20 cellular contexts compared by ENCODE assay signal in the genomic region with DNA sequence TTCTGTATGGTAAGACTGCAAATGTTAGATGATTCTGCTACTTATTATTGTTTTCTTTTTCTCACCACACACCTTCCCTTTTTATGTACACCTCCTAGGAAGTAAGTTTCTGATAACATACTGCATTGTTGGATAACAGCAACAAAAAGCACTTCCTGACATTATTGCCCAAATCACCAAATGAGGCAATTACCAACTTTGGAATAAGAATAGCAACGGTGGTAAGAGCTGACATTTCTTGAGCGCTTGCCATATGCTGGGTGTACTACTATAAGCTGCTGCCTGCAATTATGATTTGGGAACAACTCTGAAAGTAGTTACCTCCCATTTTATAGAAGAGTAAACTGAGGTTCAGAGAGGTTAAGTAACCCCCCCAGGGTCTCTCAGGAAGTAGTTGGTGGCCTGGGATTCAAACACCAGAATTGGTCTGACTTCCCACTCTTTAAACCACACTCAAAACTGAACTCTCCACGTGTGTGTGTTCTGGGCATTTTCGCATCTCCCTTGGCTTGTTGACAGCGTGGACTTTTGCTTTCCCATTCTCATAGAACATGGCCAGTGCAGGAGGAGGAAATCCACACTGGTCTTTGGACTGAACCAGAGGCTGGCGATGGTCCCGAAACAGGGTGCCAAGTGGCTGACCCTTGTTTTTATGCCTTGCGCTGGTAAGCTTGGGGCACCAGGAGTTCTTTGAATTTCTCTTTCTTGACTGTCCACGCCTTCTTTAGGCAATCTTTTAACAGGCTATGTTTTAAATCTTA.
A peak's percentile ranks its signal among the peaks of the same experiment; 100 is the strongest.
DNase-seq lines count a peak whose midpoint lies in the region; ATAC-seq and TF ChIP-seq lines count a peak whose summit lies in the region.
"Had no signal": no experiment of that assay in that cellular context is flagged by ENCODE, and none has a peak within 500 bp of the region (broad histone marks: within the 10 kb centered on the region; RNA-seq: fewer than 3 reads in every experiment).

No MANE protein-coding gene starts in this region.

- no peaks in the 10 kb centered on the region for H3K9me3 ChIP-seq in breast epithelium
- H3K9me3 ChIP-seq in mammary epithelial cell (replicated peaks; ENCODE audit: insufficient read depth, low read length): no peaks in the 10 kb centered on the region
- H3K9me3 ChIP-seq in upper lobe of right lung: no peaks in the 10 kb centered on the region
- H3K9me3 ChIP-seq: colonic mucosa, SJCRH30 had no signal

- CTCF ChIA-PET in mammary epithelial cell (lab: Charles Lee; ENCODE audit: low non-redundant PET): no interaction called here

- TF ChIP-seq CTCF in breast epithelium (IDR thresholded peaks at IDR 0.05): no peak
- no peak for TF ChIP-seq CTCF in mammary epithelial cell (conservative IDR thresholded peaks at IDR 0.05 in 1 of 2, IDR thresholded peaks at IDR 0.05 in 1 of 2; ENCODE audit: extremely low read depth in 1 of 2, insufficient read depth in 1 of 2, low read depth in 1 of 2, low read length in 2 of 2)
- TF ChIP-seq CTCF in progenitor cell of endocrine pancreas (IDR thresholded peaks at IDR 0.05; ENCODE audit: unreplicated experiment): no peak
- no peak for TF ChIP-seq CTCF in upper lobe of right lung (IDR thresholded peaks at IDR 0.05)

- H3K27ac Mint-ChIP-seq in progenitor cell of endocrine pancreas: peak overlapping the region; percentile 86
- H3K27ac Mint-ChIP-seq: activated CD4-positive, alpha-beta T cell treated with anti-CD3 and anti-CD28 coated beads, Interleukin-2, amount 10 ng/mL, durations not matched to agents 24 days and 14 days; activated T-cell treated with anti-CD3 and anti-CD28 coated beads, Interleukin-2, amount 50 U/mL, for 24 hours; CD4-positive, alpha-beta T cell had no signal

- DNase-seq in breast epithelium (ENCODE audit: low spot score in 2 of 2) (no peak), mammary epithelial cell (no peak), left ventricle myocardium superior (no peak), progenitor cell of endocrine pancreas (ENCODE audit: low spot score, unreplicated experiment) (no peak), upper lobe of right lung (no peak), NCI-H2029 treated with DMSO at 0.1 percent for 48 hours (lab: John Stamatoyannopoulos, UW) (no peak)
- DNase-seq in activated CD8-positive, alpha-beta memory T cell treated with anti-CD3 and anti-CD28 coated beads for 24 hours: no peak
- no peak for DNase-seq in stimulated activated CD4-positive, alpha-beta T cell treated with anti-CD3 and anti-CD28 coated beads, Interleukin-1b, Interleukin-23, amount 100 ng/mL, for 48 hours
- DNase-seq: activated CD4-positive, alpha-beta T cell treated with anti-CD3 and anti-CD28 coated beads, Interleukin-2, amount 10 ng/mL, durations not matched to agents 24 days and 14 days; activated T-cell treated with anti-CD3 and anti-CD28 coated beads, Interleukin-2, amount 50 U/mL, for 24 hours; CD4-positive, alpha-beta T cell; colonic mucosa; KG1; NCI-H1105; nephron progenitor cell; stimulated activated naive CD8-positive, alpha-beta T cell treated with anti-CD3 and anti-CD28 coated beads, Interleukin-15, Interleukin-2, amounts not matched to agents 100 U/mL and 50 U/mL, for 24 hours; T1000 had no signal

- H3K27me3 ChIP-seq in breast epithelium (no peaks in the 10 kb centered on the region), mammary epithelial cell (ENCODE audit: insufficient read depth, low read length) (no peaks in the 10 kb centered on the region), upper lobe of right lung (no peaks in the 10 kb centered on the region)
- H3K27me3 ChIP-seq: colonic mucosa, SJCRH30 had no signal

- H3K4me1 Mint-ChIP-seq in progenitor cell of endocrine pancreas (ENCODE audit: low read depth): peaks cover 56% of the 10 kb centered on the region
- H3K4me1 Mint-ChIP-seq: activated CD4-positive, alpha-beta T cell treated with anti-CD3 and anti-CD28 coated beads, Interleukin-2, amount 10 ng/mL, durations not matched to agents 24 days and 14 days had no signal

- dilution Hi-C loops in mammary epithelial cell (cut with HindIII; ENCODE audit: low sequenced_read_pairs): no loop called here

- BruUV-seq in mammary epithelial cell (replicated peaks; lab: Mats Ljungman, UMichigan): no TSS peak

- intact Hi-C loops in breast epithelium (cut with DNase I; ENCODE audit: low total_unique reads): no loop called here
- intact Hi-C loops in mammary epithelial cell (cut with micrococcal nuclease): no loop called here
- intact Hi-C loops in left ventricle myocardium superior (cut with micrococcal nuclease): no loop called here
- intact Hi-C loops in upper lobe of right lung (cut with DNase I): no loop called here

- peak overlapping the region; percentile 66 to 68 for H3K27ac ChIP-seq in breast epithelium
- no peak overlapping the region for H3K27ac ChIP-seq in mammary epithelial cell (ENCODE audit: insufficient read depth, low read depth, low read length)
- peak overlapping the region; percentile 51 for H3K27ac ChIP-seq in upper lobe of right lung
- H3K27ac ChIP-seq: colonic mucosa, SJCRH30 had no signal

- no peak overlapping the region for H3K4me3 Mint-ChIP-seq in progenitor cell of endocrine pancreas (ENCODE audit: low read depth)
- H3K4me3 Mint-ChIP-seq: activated CD4-positive, alpha-beta T cell treated with anti-CD3 and anti-CD28 coated beads, Interleukin-2, amount 10 ng/mL, durations not matched to agents 24 days and 14 days; activated T-cell treated with anti-CD3 and anti-CD28 coated beads, Interleukin-2, amount 50 U/mL, for 24 hours; CD4-positive, alpha-beta T cell; nephron progenitor cell had no signal

- no peak overlapping the region for H2AFZ ChIP-seq in mammary epithelial cell (ENCODE audit: low read depth, low read length)

- H3K79me2 ChIP-seq in mammary epithelial cell (ENCODE audit: insufficient read depth, low read length): peaks cover 62% of the 10 kb centered on the region

- 79% methylated on average over 9 of the region's 9 CpGs for WGBS in mammary epithelial cell (ENCODE audit: low coverage, missing lambda C conversion rate)

- H3K36me3 Mint-ChIP-seq in progenitor cell of endocrine pancreas (ENCODE audit: insufficient read depth): peaks cover 3% of the 10 kb centered on the region

- H4K20me1 ChIP-seq in mammary epithelial cell (ENCODE audit: insufficient read depth, low read length): no peaks in the 10 kb centered on the region

- no peak for TF ChIP-seq POLR2A in breast epithelium (IDR thresholded peaks at IDR 0.05)

- no peak overlapping the region for H3K4me3 ChIP-seq in breast epithelium
- H3K4me3 ChIP-seq in mammary epithelial cell (replicated peaks in 1 of 3; ENCODE audit: insufficient read depth in 1 of 3, low read depth in 2 of 3, low read length in 3 of 3): no peak overlapping the region
- H3K4me3 ChIP-seq in upper lobe of right lung: no peak overlapping the region
- H3K4me3 ChIP-seq: colonic mucosa, SJCRH30 had no signal

- ATAC-seq in left ventricle myocardium superior: peak; percentile 9
- no peak for ATAC-seq in upper lobe of right lung
- ATAC-seq: esophagus mucosa; HCT116; stimulated activated naive CD8-positive, alpha-beta T cell treated with anti-CD3 and anti-CD28 coated beads, Interleukin-15, Interleukin-2, amounts not matched to agents 100 U/mL and 50 U/mL, for 24 hours had no signal

- no peak overlapping the region for H3K4me2 ChIP-seq in mammary epithelial cell (ENCODE audit: insufficient read depth, low read depth, low read length)

- no peak overlapping the region for H3K9ac ChIP-seq in mammary epithelial cell (ENCODE audit: insufficient read depth, low read length)

- in situ Hi-C loops in mammary epithelial cell (cut with MboI; ENCODE audit: low sequenced_read_pairs in 2 of 2): no loop called here

- H3K36me3 ChIP-seq in breast epithelium (no peaks in the 10 kb centered on the region), mammary epithelial cell (ENCODE audit: insufficient read depth, low read length) (no peaks in the 10 kb centered on the region), upper lobe of right lung (no peaks in the 10 kb centered on the region)
- H3K36me3 ChIP-seq: colonic mucosa, SJCRH30 had no signal

- H3K4me1 ChIP-seq in breast epithelium: peaks cover 2 to 13% of the 10 kb centered on the region in 2 donors
- no peaks in the 10 kb centered on the region for H3K4me1 ChIP-seq in mammary epithelial cell (ENCODE audit: insufficient read depth, low read length)
- peaks cover 50% of the 10 kb centered on the region for H3K4me1 ChIP-seq in upper lobe of right lung

- H3K27me3 Mint-ChIP-seq in progenitor cell of endocrine pancreas: no peaks in the 10 kb centered on the region

- H3K9me3 Mint-ChIP-seq in progenitor cell of endocrine pancreas (ENCODE audit: low read depth): no peaks in the 10 kb centered on the region
- H3K9me3 Mint-ChIP-seq: activated CD4-positive, alpha-beta T cell treated with anti-CD3 and anti-CD28 coated beads, Interleukin-2, amount 10 ng/mL, durations not matched to agents 24 days and 14 days; activated T-cell treated with anti-CD3 and anti-CD28 coated beads, Interleukin-2, amount 50 U/mL, for 24 hours; CD4-positive, alpha-beta T cell; nephron progenitor cell had no signal
